ENCODE assay signal across 16 cellular contexts in genomic region chr5:142087920-142088679, GRCh38. TPM values are rescaled to one million over a fixed set of nuclear protein-coding genes. Genes with fewer than 3 reads are reported as not detected.
DNase-seq lines count a peak whose midpoint lies in the region; ATAC-seq and TF ChIP-seq lines count a peak whose summit lies in the region.
"Had no signal": no experiment of that assay in that cellular context is flagged by ENCODE, and none has a peak within 500 bp of the region (broad histone marks: within the 10 kb centered on the region; RNA-seq: fewer than 3 reads in every experiment).

No MANE protein-coding gene starts in this region.

- peak overlapping the region; percentile 73 to 88 (median 83) for H3K4me3 Mint-ChIP-seq in CD4-positive, CD25-positive, alpha-beta regulatory T cell

- H3K27me3 ChIP-seq in CD4-positive, CD25-positive, alpha-beta regulatory T cell (ENCODE audit: control insufficient read depth, insufficient read depth, low read length): no peaks in the 10 kb centered on the region
- H3K27me3 ChIP-seq in parathyroid adenoma (ENCODE audit: control insufficient read depth, insufficient read depth, low read length): no peaks in the 10 kb centered on the region
- H3K27me3 ChIP-seq: dorsolateral prefrontal cortex, spleen had no signal

- H3K9me3 ChIP-seq in CD4-positive, CD25-positive, alpha-beta regulatory T cell (ENCODE audit: control insufficient read depth in 2 of 2, low read length in 2 of 2): no peaks in the 10 kb centered on the region
- no peaks in the 10 kb centered on the region for H3K9me3 ChIP-seq in parathyroid adenoma (ENCODE audit: control insufficient read depth, low read length)
- H3K9me3 ChIP-seq: spleen had no signal

- H3K4me3 ChIP-seq in CD4-positive, CD25-positive, alpha-beta regulatory T cell (ENCODE audit: low read depth, low read length): peak overlapping the region; percentile 67
- no peak overlapping the region for H3K4me3 ChIP-seq in parathyroid adenoma (ENCODE audit: low read depth, low read length)
- H3K4me3 ChIP-seq: SK-N-MC, spleen had no signal

- no peaks in the 10 kb centered on the region for H3K36me3 Mint-ChIP-seq in CD4-positive, CD25-positive, alpha-beta regulatory T cell

- no peaks in the 10 kb centered on the region for H3K36me3 ChIP-seq in CD4-positive, CD25-positive, alpha-beta regulatory T cell (ENCODE audit: control insufficient read depth, insufficient read depth, low read length)
- H3K36me3 ChIP-seq in parathyroid adenoma (ENCODE audit: control insufficient read depth, insufficient read depth, low read length): no peaks in the 10 kb centered on the region
- H3K36me3 ChIP-seq: spleen had no signal

- H3K27ac ChIP-seq in CD4-positive, CD25-positive, alpha-beta regulatory T cell (ENCODE audit: insufficient read depth, low read length, poor library complexity, severe bottlenecking): peak overlapping the region; percentile 81
- H3K27ac ChIP-seq in parathyroid adenoma: no peak overlapping the region
- H3K27ac ChIP-seq: dorsolateral prefrontal cortex, SK-N-MC, spleen had no signal

- peak; percentile 45 to 72 for ATAC-seq in CD4-positive, CD25-positive, alpha-beta regulatory T cell (ENCODE audit: low read depth in 2 of 2)
- ATAC-seq in HG03565 (IDR thresholded peaks at IDR 0.05; ENCODE audit: unreplicated experiment) (no peak), HG03439 (IDR thresholded peaks at IDR 0.05; ENCODE audit: unreplicated experiment) (no peak)

- no peak overlapping the region for H3K4me2 ChIP-seq in parathyroid adenoma (ENCODE audit: low read length)

- no peak overlapping the region for H3K9ac ChIP-seq in parathyroid adenoma

- no peak for TF ChIP-seq CTCF in parathyroid adenoma (IDR thresholded peaks at IDR 0.05)

- DNase-seq in CD4-positive, CD25-positive, alpha-beta regulatory T cell: peak; percentile 23 to 37 (median 36)
- DNase-seq in T follicular helper cell (ENCODE audit: low read depth) (peak; percentile 35), NCI-H2196 treated with DMSO at 0.1 percent for 48 hours (lab: John Stamatoyannopoulos, UW; ENCODE audit: unreplicated experiment) (no peak), superior temporal gyrus (ENCODE audit: extremely low spot score) (no peak)
- DNase-seq in activated T-helper 9 cell treated with anti-CD3 and anti-CD28 coated beads, Interleukin-2, amount 50 U/mL, for 16 hours (ENCODE audit: low read depth): peak; percentile 56
- DNase-seq: anterior cingulate cortex, dorsolateral prefrontal cortex, mesendoderm, NCI-H1105, NCI-H345, spleen had no signal

- H3K27ac Mint-ChIP-seq in CD4-positive, CD25-positive, alpha-beta regulatory T cell: peak overlapping the region; percentile 90 to 97 (median 97)

- no peaks in the 10 kb centered on the region for H3K9me3 Mint-ChIP-seq in CD4-positive, CD25-positive, alpha-beta regulatory T cell
- H3K9me3 Mint-ChIP-seq: IgD-negative memory B cell had no signal

- H3K27me3 Mint-ChIP-seq in CD4-positive, CD25-positive, alpha-beta regulatory T cell: peaks cover 4% of the 10 kb centered on the region

- H3K4me1 ChIP-seq in CD4-positive, CD25-positive, alpha-beta regulatory T cell (ENCODE audit: control insufficient read depth, insufficient read depth, low read length, poor library complexity, severe bottlenecking): peaks cover 25% of the 10 kb centered on the region
- H3K4me1 ChIP-seq in parathyroid adenoma: peaks cover 12% of the 10 kb centered on the region
- H3K4me1 ChIP-seq: spleen had no signal

- no peaks in the 10 kb centered on the region for H3K79me2 ChIP-seq in parathyroid adenoma

- H3K4me1 Mint-ChIP-seq in CD4-positive, CD25-positive, alpha-beta regulatory T cell: peaks cover 22 to 39% (median 26%) of the 10 kb centered on the region in 4 donors

- peak overlapping the region; percentile 67 for H2AFZ ChIP-seq in parathyroid adenoma

RNA-seq across cellular contexts. Expression of gene NDFIP1, which starts 20.5 kb away (rescaled TPM):
- total RNA-seq in CD4-positive, CD25-positive, alpha-beta regulatory T cell: 109 TPM
- polyA plus RNA-seq in CD4-positive, CD25-positive, alpha-beta regulatory T cell: 10 to 100 TPM; 68.2 to 89.3 (median 78.6) TPM

Comparison
In these comparisons a context has a peak if more than half of its experiments do, and no peak if none do; other contexts are left out.
1. ATAC-seq: peak in CD4-positive, CD25-positive, alpha-beta regulatory T cell (2 of 2); none in HG03565 (single experiment) and HG03439 (single experiment).
2. DNase-seq: peak in CD4-positive, CD25-positive, alpha-beta regulatory T cell (3 of 3), T follicular helper cell (single experiment) and activated T-helper 9 cell treated with anti-CD3 and anti-CD28 coated beads, Interleukin-2, amount 50 U/mL, for 16 hours (single experiment); none in NCI-H2196 treated with DMSO at 0.1 percent for 48 hours (single experiment) and superior temporal gyrus (single experiment).